ENCODE assay signal across 15 cellular contexts in genomic region chr17:32998893-32999240, GRCh38. TPM values are rescaled to one million over a fixed set of nuclear protein-coding genes. Genes with fewer than 3 reads are reported as not detected.
DNase-seq lines count a peak whose midpoint lies in the region; TF ChIP-seq lines count a peak whose summit lies in the region.
"Had no signal": no experiment of that assay in that cellular context is flagged by ENCODE, and none has a peak within 500 bp of the region (broad histone marks: within the 10 kb centered on the region; RNA-seq: fewer than 3 reads in every experiment).

No MANE protein-coding gene starts in this region.

- BruUV-seq in MCF 10A (replicated peaks; lab: Mats Ljungman, UMichigan), result no TSS peak

- no peak overlapping the region for H3K27ac ChIP-seq in breast epithelium
- H3K27ac ChIP-seq: 22Rv1, coronary artery, sigmoid colon, thyroid gland had no signal

- TF ChIP-seq POLR2A in breast epithelium (IDR thresholded peaks at IDR 0.05), result no peak

- peak overlapping the region; percentile 61 for H3K4me3 Mint-ChIP-seq in MCF 10A (ENCODE audit: unreplicated experiment)
- H3K4me3 Mint-ChIP-seq: activated naive CD4-positive, alpha-beta T cell treated with anti-CD3 and anti-CD28 coated beads for 36 hours; T-helper 1 cell treated with Interleukin-12 subunit alpha and Interleukin-12 subunit beta and Interleukin-4 antibody, amounts not matched to agents 30 μg/mL and 1 μg/mL, for 36 hours had no signal

- POLR2A ChIA-PET in MCF 10A (lab: Yijun Ruan, JAX), result no interaction called here

- H3K9me3 ChIP-seq in breast epithelium, result no peaks in the 10 kb centered on the region
- H3K9me3 ChIP-seq: sigmoid colon, thyroid gland had no signal

- no peaks in the 10 kb centered on the region for H3K9me3 Mint-ChIP-seq in MCF 10A (ENCODE audit: unreplicated experiment)
- H3K9me3 Mint-ChIP-seq: activated naive CD4-positive, alpha-beta T cell treated with anti-CD3 and anti-CD28 coated beads for 36 hours; T-helper 1 cell treated with Interleukin-12 subunit alpha and Interleukin-12 subunit beta and Interleukin-4 antibody, amounts not matched to agents 30 μg/mL and 1 μg/mL, for 36 hours had no signal

- no peaks in the 10 kb centered on the region for H3K36me3 ChIP-seq in breast epithelium
- H3K36me3 ChIP-seq: sigmoid colon, thyroid gland had no signal

- no peak overlapping the region for H3K27ac Mint-ChIP-seq in MCF 10A (ENCODE audit: low read depth, unreplicated experiment)
- H3K27ac Mint-ChIP-seq: activated naive CD4-positive, alpha-beta T cell treated with anti-CD3 and anti-CD28 coated beads for 36 hours; T-helper 1 cell treated with Interleukin-12 subunit alpha and Interleukin-12 subunit beta and Interleukin-4 antibody, amounts not matched to agents 30 μg/mL and 1 μg/mL, for 36 hours had no signal

- TF ChIP-seq CTCF in MCF 10A (IDR thresholded peaks at IDR 0.05; ENCODE audit: unreplicated experiment) (no peak), breast epithelium (IDR thresholded peaks at IDR 0.05) (no peak)

- CTCF ChIA-PET in MCF 10A (lab: Yijun Ruan, JAX), result interaction anchor here (0.6 to 4.7 kb wide), 30 partner anchors 12 to 780 kb away, joined by 3 to 43 read pairs (median 3); no protein-coding TSS in a partner anchor

- peaks cover 7% of the 10 kb centered on the region for H3K4me1 Mint-ChIP-seq in MCF 10A (ENCODE audit: insufficient read depth, unreplicated experiment)

- H3K4me3 ChIP-seq in breast epithelium, result no peak overlapping the region
- H3K4me3 ChIP-seq: sigmoid colon, thyroid gland had no signal

- no peaks in the 10 kb centered on the region for H3K27me3 ChIP-seq in breast epithelium
- H3K27me3 ChIP-seq: thyroid gland had no signal

- peak; percentile 25 for DNase-seq in MCF 10A (ENCODE audit: unreplicated experiment)
- no peak for DNase-seq in breast epithelium (ENCODE audit: low spot score in 2 of 2)
- DNase-seq in SW480 (ENCODE audit: low spot score), result peak; percentile 76
- peak; percentile 70 for DNase-seq in glomerular visceral epithelial cell (ENCODE audit: extremely low spot score)
- peak; percentile 42 for DNase-seq in stromal cell of bone marrow (ENCODE audit: low read depth)
- no peak for DNase-seq in head of caudate nucleus
- DNase-seq in NCI-H748 treated with DMSO at 0.1 percent for 48 hours (lab: John Stamatoyannopoulos, UW), result no peak
- no peak for DNase-seq in activated effector memory CD4-positive, alpha-beta T cell treated with anti-CD3 and anti-CD28 coated beads, Interleukin-2, amount 50 U/mL, for 16 hours

- H3K27me3 Mint-ChIP-seq in MCF 10A (ENCODE audit: insufficient read depth, unreplicated experiment), result no peaks in the 10 kb centered on the region

- intact Hi-C loops in MCF 10A (cut with micrococcal nuclease), result loop anchor here (1.0 to 10.0 kb wide), 3 partner anchors 124 to 752 kb away; partner anchors contain the start of gene MYO1D
- intact Hi-C loops in breast epithelium (cut with DNase I; ENCODE audit: low total_unique reads), result no loop called here
- intact Hi-C loops in head of caudate nucleus (cut with DNase I), result no loop called here

- no peaks in the 10 kb centered on the region for H3K36me3 Mint-ChIP-seq in MCF 10A (ENCODE audit: insufficient read depth, unreplicated experiment)

- H3K4me1 ChIP-seq in breast epithelium, result no peaks in the 10 kb centered on the region

RNA-seq across cellular contexts. Expression of gene SPACA3, which starts 7.2 kb away (rescaled TPM):
- total RNA-seq in MCF 10A (2022) (not detected in 2 replicates), breast epithelium (not detected)
- total RNA-seq: activated naive CD4-positive, alpha-beta T cell treated with anti-CD3 and anti-CD28 coated beads for 36 hours; HT-29; sigmoid colon; thyroid gland had no signal

Comparison
In these comparisons a context has a peak if more than half of its experiments do, and no peak if none do; other contexts are left out.
1. DNase-seq: peak in MCF 10A (single experiment), SW480 (single experiment), glomerular visceral epithelial cell (single experiment) and stromal cell of bone marrow (single experiment); none in breast epithelium (0 of 2), head of caudate nucleus (0 of 42), NCI-H748 treated with DMSO at 0.1 percent for 48 hours (single experiment) and activated effector memory CD4-positive, alpha-beta T cell treated with anti-CD3 and anti-CD28 coated beads, Interleukin-2, amount 50 U/mL, for 16 hours (single experiment).